ENCODE assay signal across 9 cellular contexts in genomic region chr10:1715821-1716220, GRCh38. TPM values are rescaled to one million over a fixed set of nuclear protein-coding genes. Genes with fewer than 3 reads are reported as not detected.
DNase-seq lines count a peak whose midpoint lies in the region; ATAC-seq and TF ChIP-seq lines count a peak whose summit lies in the region.
"Had no signal": no experiment of that assay in that cellular context is flagged by ENCODE, and none has a peak within 500 bp of the region (broad histone marks: within the 10 kb centered on the region; RNA-seq: fewer than 3 reads in every experiment).

No MANE protein-coding gene starts in this region.

- H3K27me3 ChIP-seq in HUES64 (ENCODE audit: insufficient read depth, low read length) = no peaks in the 10 kb centered on the region
- H3K27me3 ChIP-seq: vagina had no signal

- peak overlapping the region; percentile 20 for H3K4me3 ChIP-seq in HUES64 (ENCODE audit: low read length)
- H3K4me3 ChIP-seq: vagina had no signal

- peak; percentile 95 for ATAC-seq in activated CD4-positive, alpha-beta T cell treated with anti-CD3 and anti-CD28 coated beads for 36 hours
- peak; percentile 66 for ATAC-seq in stimulated activated effector memory CD8-positive, alpha-beta T cell treated with anti-CD3 and anti-CD28 coated beads, Interleukin-12 subunit alpha, Interleukin-12 subunit beta, amount 100 ng/mL, for 72 hours
- ATAC-seq in GM18907 (IDR thresholded peaks at IDR 0.05; ENCODE audit: unreplicated experiment) = no peak
- no peak for ATAC-seq in HG03025 (IDR thresholded peaks at IDR 0.05; ENCODE audit: low FRiP score, unreplicated experiment)

- no peak overlapping the region for H3K27ac Mint-ChIP-seq in activated CD4-positive, alpha-beta T cell treated with anti-CD3 and anti-CD28 coated beads for 36 hours
- no peak overlapping the region for H3K27ac Mint-ChIP-seq in endothelial cell (ENCODE audit: unreplicated experiment)
- no peak overlapping the region for H3K27ac Mint-ChIP-seq in stimulated activated effector memory CD8-positive, alpha-beta T cell treated with anti-CD3 and anti-CD28 coated beads, Interleukin-12 subunit alpha, Interleukin-12 subunit beta, amount 100 ng/mL, for 72 hours

- peak; percentile 73 for DNase-seq in activated CD4-positive, alpha-beta T cell treated with anti-CD3 and anti-CD28 coated beads for 36 hours
- DNase-seq in activated CD4-positive, alpha-beta T cell treated with anti-CD3 and anti-CD28 coated beads for 1 hour = no peak
- DNase-seq in endothelial cell (ENCODE audit: low spot score) (peak; percentile 39), NCI-H1930 (lab: John Stamatoyannopoulos, UW) (no peak)
- no peak for DNase-seq in stimulated activated effector memory CD8-positive, alpha-beta T cell treated with anti-CD3 and anti-CD28 coated beads, Interleukin-12 subunit alpha, Interleukin-12 subunit beta, amount 100 ng/mL, for 72 hours (ENCODE audit: low spot score in 2 of 2)

- H3K4me3 Mint-ChIP-seq in activated CD4-positive, alpha-beta T cell treated with anti-CD3 and anti-CD28 coated beads for 36 hours = no peak overlapping the region
- H3K4me3 Mint-ChIP-seq in endothelial cell (ENCODE audit: unreplicated experiment) = no peak overlapping the region
- H3K4me3 Mint-ChIP-seq in stimulated activated effector memory CD8-positive, alpha-beta T cell treated with anti-CD3 and anti-CD28 coated beads, Interleukin-12 subunit alpha, Interleukin-12 subunit beta, amount 100 ng/mL, for 72 hours = no peak overlapping the region

- H3K4me1 Mint-ChIP-seq in activated CD4-positive, alpha-beta T cell treated with anti-CD3 and anti-CD28 coated beads for 36 hours = peaks cover 6% of the 10 kb centered on the region
- no peaks in the 10 kb centered on the region for H3K4me1 Mint-ChIP-seq in endothelial cell (ENCODE audit: unreplicated experiment)
- peaks cover 12% of the 10 kb centered on the region for H3K4me1 Mint-ChIP-seq in stimulated activated effector memory CD8-positive, alpha-beta T cell treated with anti-CD3 and anti-CD28 coated beads, Interleukin-12 subunit alpha, Interleukin-12 subunit beta, amount 100 ng/mL, for 72 hours

- no peaks in the 10 kb centered on the region for H3K9me3 ChIP-seq in HUES64 (ENCODE audit: insufficient read depth, low read depth, low read length)
- H3K9me3 ChIP-seq: vagina had no signal

- H3K27ac ChIP-seq in HUES64 (ENCODE audit: low read depth, low read length) = no peak overlapping the region
- H3K27ac ChIP-seq: vagina had no signal

- POLR2A ChIA-PET in activated CD4-positive, alpha-beta T cell treated with anti-CD3 and anti-CD28 coated beads for 36 hours (lab: Charles Lee) = no interaction called here

- H3K36me3 Mint-ChIP-seq in activated CD4-positive, alpha-beta T cell treated with anti-CD3 and anti-CD28 coated beads for 36 hours (ENCODE audit: low read depth) = no peaks in the 10 kb centered on the region
- no peaks in the 10 kb centered on the region for H3K36me3 Mint-ChIP-seq in endothelial cell (ENCODE audit: low read depth, unreplicated experiment)
- H3K36me3 Mint-ChIP-seq in stimulated activated effector memory CD8-positive, alpha-beta T cell treated with anti-CD3 and anti-CD28 coated beads, Interleukin-12 subunit alpha, Interleukin-12 subunit beta, amount 100 ng/mL, for 72 hours = no peaks in the 10 kb centered on the region

- 35% methylated on average over 18 of the region's 18 CpGs for WGBS in HUES64

- peaks cover 17% of the 10 kb centered on the region for H3K4me1 ChIP-seq in HUES64 (ENCODE audit: insufficient read depth, low read length)
- H3K4me1 ChIP-seq: vagina had no signal

- TF ChIP-seq CTCF in endothelial cell (IDR thresholded peaks at IDR 0.05; ENCODE audit: unreplicated experiment) = peak; percentile 49

- CTCF ChIA-PET in activated CD4-positive, alpha-beta T cell treated with anti-CD3 and anti-CD28 coated beads for 36 hours (lab: Charles Lee) = interaction anchor here (0.6 to 1.0 kb wide), 2 partner anchors 36 to 1232 kb away, joined by 3 to 4 read pairs; no protein-coding TSS in a partner anchor

- no peaks in the 10 kb centered on the region for H3K36me3 ChIP-seq in HUES64 (ENCODE audit: insufficient read depth, low read length)
- H3K36me3 ChIP-seq: vagina had no signal

- H3K9ac ChIP-seq in HUES64 (ENCODE audit: low read depth, low read length) = no peak overlapping the region

- H3K9me3 Mint-ChIP-seq in activated CD4-positive, alpha-beta T cell treated with anti-CD3 and anti-CD28 coated beads for 36 hours (ENCODE audit: low read depth) = no peaks in the 10 kb centered on the region
- no peaks in the 10 kb centered on the region for H3K9me3 Mint-ChIP-seq in endothelial cell (ENCODE audit: unreplicated experiment)
- no peaks in the 10 kb centered on the region for H3K9me3 Mint-ChIP-seq in stimulated activated effector memory CD8-positive, alpha-beta T cell treated with anti-CD3 and anti-CD28 coated beads, Interleukin-12 subunit alpha, Interleukin-12 subunit beta, amount 100 ng/mL, for 72 hours

- peaks cover 60% of the 10 kb centered on the region for H3K27me3 Mint-ChIP-seq in activated CD4-positive, alpha-beta T cell treated with anti-CD3 and anti-CD28 coated beads for 36 hours
- no peaks in the 10 kb centered on the region for H3K27me3 Mint-ChIP-seq in endothelial cell (ENCODE audit: unreplicated experiment)

- intact Hi-C loops in activated CD4-positive, alpha-beta T cell treated with anti-CD3 and anti-CD28 coated beads for 36 hours (cut with DNase I, micrococcal nuclease) = no loop called here

RNA-seq across cellular contexts. Expression of gene ADARB2, which starts 21.5 kb away (rescaled TPM):
- total RNA-seq in activated CD4-positive, alpha-beta T cell treated with anti-CD3 and anti-CD28 coated beads for 36 hours = not detected
- 0.55 TPM for polyA plus RNA-seq in HUES64 (2013, experiment 1 of 2)
- 1.1 TPM for polyA plus RNA-seq in HUES64 (2013, experiment 2 of 2)
- 54.9 TPM for total RNA-seq in endothelial cell (ENCODE audit: unreplicated experiment)

Comparison
In these comparisons a context has a peak if more than half of its experiments do, and no peak if none do; other contexts are left out.
1. DNase-seq: peak in activated CD4-positive, alpha-beta T cell treated with anti-CD3 and anti-CD28 coated beads for 36 hours (single experiment) and endothelial cell (single experiment); none in activated CD4-positive, alpha-beta T cell treated with anti-CD3 and anti-CD28 coated beads for 1 hour (single experiment), stimulated activated effector memory CD8-positive, alpha-beta T cell treated with anti-CD3 and anti-CD28 coated beads, Interleukin-12 subunit alpha, Interleukin-12 subunit beta, amount 100 ng/mL, for 72 hours (0 of 2) and NCI-H1930 (0 of 2).
2. ATAC-seq: peak in activated CD4-positive, alpha-beta T cell treated with anti-CD3 and anti-CD28 coated beads for 36 hours (single experiment) and stimulated activated effector memory CD8-positive, alpha-beta T cell treated with anti-CD3 and anti-CD28 coated beads, Interleukin-12 subunit alpha, Interleukin-12 subunit beta, amount 100 ng/mL, for 72 hours (single experiment); none in GM18907 (single experiment) and HG03025 (single experiment).
3. RNA of gene ADARB2, which starts 21.5 kb away (total RNA-seq): 54.9 TPM in endothelial cell (single experiment); not detected in activated CD4-positive, alpha-beta T cell treated with anti-CD3 and anti-CD28 coated beads for 36 hours; every median in the first group is over 10 times any median in the second.